In the genomic region with DNA sequence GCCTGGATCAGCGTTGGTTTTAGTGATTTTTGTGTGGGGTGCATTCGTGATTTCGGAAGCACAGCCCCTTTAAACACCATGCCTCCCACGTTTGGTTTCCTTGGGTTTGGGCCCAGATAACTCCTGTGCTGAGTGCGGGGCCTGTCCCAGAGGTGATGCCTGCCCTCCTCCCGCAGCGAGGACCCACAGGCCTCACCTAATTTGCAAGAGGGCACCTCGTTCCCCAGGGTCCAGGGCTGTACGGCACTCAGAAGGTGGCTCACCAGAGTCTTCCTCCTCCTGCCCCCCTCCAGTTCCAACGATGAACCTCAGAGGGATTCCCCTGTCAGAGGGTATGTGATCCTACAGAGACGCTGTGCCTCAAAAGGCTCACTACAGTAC, we compare ENCODE assay signal across 5 cellular contexts. TPM values are rescaled to one million over a fixed set of nuclear protein-coding genes. Genes with fewer than 3 reads are reported as not detected.
"Had no signal": no experiment of that assay in that cellular context is flagged by ENCODE, and none has a peak within 500 bp of the region (broad histone marks: within the 10 kb centered on the region; RNA-seq: fewer than 3 reads in every experiment).

No MANE protein-coding gene starts in this region.

- H3K4me3 ChIP-seq: GM23338, K562 had no signal

- DNase-seq: HCEC 1CT, IMR-90 had no signal

- ATAC-seq: K562 had no signal

RNA-seq across cellular contexts. Expression of a gene that starts 54.3 kb away (rescaled TPM):
- total RNA-seq: HT-29, IMR-90, K562 had no signal
